Comparison of ENCODE assay signal across 14 cellular contexts in genomic region chr1:211356723-211357418, GRCh38. TPM values are rescaled to one million over a fixed set of nuclear protein-coding genes. Genes with fewer than 3 reads are reported as not detected.
DNase-seq lines count a peak whose midpoint lies in the region; ATAC-seq and TF ChIP-seq lines count a peak whose summit lies in the region.
"Had no signal": no experiment of that assay in that cellular context is flagged by ENCODE, and none has a peak within 500 bp of the region (broad histone marks: within the 10 kb centered on the region; RNA-seq: fewer than 3 reads in every experiment).

No MANE protein-coding gene starts in this region.

- H3K36me3 Mint-ChIP-seq in effector memory CD8-positive, alpha-beta T cell (ENCODE audit: insufficient read depth): peaks cover 52% of the 10 kb centered on the region

- H3K9me3 ChIP-seq in osteoblast (ENCODE audit: low read depth, low read length): no peaks in the 10 kb centered on the region
- H3K9me3 ChIP-seq in PC-3 (ENCODE audit: low read length): no peaks in the 10 kb centered on the region
- H3K9me3 ChIP-seq: suprapubic skin had no signal

- no peak overlapping the region for H3K9ac ChIP-seq in PC-3 (ENCODE audit: low read length)

- no peaks in the 10 kb centered on the region for H3K9me2 ChIP-seq in PC-3 (replicated peaks; ENCODE audit: low read length)

- DNase-seq in COLO829 (ENCODE audit: low spot score): peak; percentile 74
- DNase-seq in RWPE1 (ENCODE audit: low spot score): peak; percentile 36
- no peak for DNase-seq in effector memory CD8-positive, alpha-beta T cell
- DNase-seq in osteoblast (ENCODE audit: insufficient read length, low spot score, missing footprints): peak; percentile 89
- no peak for DNase-seq in PC-3
- no peak for DNase-seq in G401 (ENCODE audit: low spot score)
- DNase-seq: NCI-H1436, right cardiac atrium had no signal

- POLR2A ChIA-PET in RWPE1 (lab: Yijun Ruan, JAX; ENCODE audit: low non-redundant PET) (no interaction called here), PC-3 (lab: Charles Lee; ENCODE audit: unreplicated experiment) (interaction anchor here (0.7 kb wide), 1 partner anchor 110 kb away, joined by 3 read pairs; no protein-coding TSS in a partner anchor)

- H3K27me3 ChIP-seq in osteoblast (ENCODE audit: insufficient read depth, low read length): no peaks in the 10 kb centered on the region
- H3K27me3 ChIP-seq in PC-3 (ENCODE audit: low read length): no peaks in the 10 kb centered on the region
- H3K27me3 ChIP-seq: suprapubic skin had no signal

- H3K79me2 ChIP-seq in osteoblast (ENCODE audit: insufficient read depth, low read length): peaks cover 6% of the 10 kb centered on the region
- H3K79me2 ChIP-seq in PC-3 (ENCODE audit: low read length): no peaks in the 10 kb centered on the region

- H3K4me2 ChIP-seq in osteoblast (ENCODE audit: insufficient read depth, low read length) (peak overlapping the region; percentile 14), PC-3 (ENCODE audit: low read length) (no peak overlapping the region)

- in situ Hi-C loops in G401 (cut with HindIII; ENCODE audit: low sequenced_read_pairs): no loop called here

- no peaks in the 10 kb centered on the region for H3K9me3 Mint-ChIP-seq in effector memory CD8-positive, alpha-beta T cell

- H3K27ac ChIP-seq in RWPE1 (no peak overlapping the region), osteoblast (ENCODE audit: low read depth, low read length) (peak overlapping the region; percentile 52), PC-3 (ENCODE audit: low read length) (no peak overlapping the region)
- H3K27ac ChIP-seq: suprapubic skin had no signal

- peaks cover 14% of the 10 kb centered on the region for H3K4me1 ChIP-seq in osteoblast (ENCODE audit: insufficient read depth, low read length)
- no peaks in the 10 kb centered on the region for H3K4me1 ChIP-seq in PC-3 (ENCODE audit: insufficient read depth, low read length)

- H4K20me1 ChIP-seq in osteoblast (ENCODE audit: insufficient read depth, low read length): no peaks in the 10 kb centered on the region
- no peaks in the 10 kb centered on the region for H4K20me1 ChIP-seq in PC-3 (ENCODE audit: low read length)

- no peaks in the 10 kb centered on the region for H3F3A ChIP-seq in PC-3 (ENCODE audit: low read length, unreplicated experiment)

- no peak overlapping the region for H2AFZ ChIP-seq in osteoblast (ENCODE audit: low read length)
- H2AFZ ChIP-seq in PC-3 (ENCODE audit: low read length): no peak overlapping the region

- no peak overlapping the region for H3K4me3 Mint-ChIP-seq in effector memory CD8-positive, alpha-beta T cell
- H3K4me3 Mint-ChIP-seq: brain had no signal

- ATAC-seq in effector memory CD8-positive, alpha-beta T cell (replicated peaks): no peak
- ATAC-seq in PC-3: no peak
- ATAC-seq in GM18858 (IDR thresholded peaks at IDR 0.05; ENCODE audit: unreplicated experiment): no peak
- ATAC-seq in GM19452 (IDR thresholded peaks at IDR 0.05; ENCODE audit: unreplicated experiment): no peak
- ATAC-seq: esophagus mucosa, HCT116, right cardiac atrium had no signal

- no peak for TF ChIP-seq CTCF in RWPE1 (conservative IDR thresholded peaks at IDR 0.05; ENCODE audit: low read depth)
- no peak for TF ChIP-seq CTCF in osteoblast (IDR thresholded peaks at IDR 0.05; ENCODE audit: extremely low read depth, low read depth, low read length)
- no peak for TF ChIP-seq CTCF in PC-3 (conservative IDR thresholded peaks at IDR 0.05; ENCODE audit: low read depth, low read length)

- H3K4me3 ChIP-seq in osteoblast (ENCODE audit: insufficient read depth, low read length) (no peak overlapping the region), PC-3 (ENCODE audit: low read length) (no peak overlapping the region)
- H3K4me3 ChIP-seq: suprapubic skin had no signal

- intact Hi-C loops in PC-3 (cut with micrococcal nuclease): no loop called here

- CTCF ChIA-PET in RWPE1 (lab: Yijun Ruan, JAX) (no interaction called here), PC-3 (lab: Charles Lee) (no interaction called here)

- no TSS peak for BruUV-seq in PC-3 (replicated peaks; lab: Mats Ljungman, UMichigan)

- H3K27ac Mint-ChIP-seq in effector memory CD8-positive, alpha-beta T cell: peak overlapping the region; percentile 90 to 92

- H3K27me3 Mint-ChIP-seq in effector memory CD8-positive, alpha-beta T cell: no peaks in the 10 kb centered on the region
- H3K27me3 Mint-ChIP-seq: brain had no signal

- H3K4me1 Mint-ChIP-seq in effector memory CD8-positive, alpha-beta T cell (ENCODE audit: low read depth in 2 of 2): peaks cover 37 to 50% of the 10 kb centered on the region in 2 donors
- H3K4me1 Mint-ChIP-seq: brain had no signal

- H3K36me3 ChIP-seq in osteoblast (ENCODE audit: insufficient read depth, low read length): peaks cover 6% of the 10 kb centered on the region
- H3K36me3 ChIP-seq in PC-3 (ENCODE audit: low read depth, low read length): no peaks in the 10 kb centered on the region

RNA-seq across cellular contexts. Expression of gene TRAF5, which starts 30.2 kb away (rescaled TPM):
- total RNA-seq in osteoblast (15.9 and 17.4 TPM in 2 replicates), PC-3 (2014; rRNA removed) (5.1 and 12.2 TPM in 2 replicates)
- total RNA-seq in G401 (2014; rRNA removed; shearing (Covaris generic)): 0.17 TPM in 1 of 2 replicates, not detected in the other

Comparison
In these comparisons a context has a peak if more than half of its experiments do, and no peak if none do; other contexts are left out.
1. DNase-seq: peak in COLO829 (single experiment), RWPE1 (single experiment) and osteoblast (single experiment); none in effector memory CD8-positive, alpha-beta T cell (0 of 3), PC-3 (single experiment) and G401 (single experiment).